Comparison of ENCODE assay signal across 2 cellular contexts in the genomic region with DNA sequence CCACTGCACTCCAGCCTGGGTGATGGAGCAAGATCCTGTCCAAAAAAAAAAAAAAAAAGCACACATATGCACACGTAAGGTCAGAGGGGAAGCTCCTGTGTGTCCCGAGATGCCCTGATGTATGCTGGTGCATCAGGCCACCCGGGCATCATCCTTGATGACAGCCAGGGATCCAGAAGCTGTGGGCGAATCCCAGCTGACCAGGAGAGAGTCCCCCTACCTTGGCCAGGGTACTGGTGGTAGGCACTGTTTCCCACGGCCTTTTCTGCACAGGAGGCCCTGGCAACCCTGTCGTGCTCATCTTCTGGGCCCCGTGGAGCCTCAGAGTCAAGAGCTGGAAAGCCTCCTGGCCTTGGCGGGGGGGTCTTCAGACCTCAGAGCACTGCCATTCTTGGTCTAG.
TF ChIP-seq lines count a peak whose summit lies in the region.

No MANE protein-coding gene starts in this region.

TF ChIP-seq in K562, 482 proteins besides CTCF, POLR2A, EP300 and RAD21 (continues in another document):
- TF ChIP-seq SNIP1 (IDR thresholded peaks at IDR 0.05; ENCODE audit: low read depth), result no peak
- no peak for TF ChIP-seq ELF2 (CRISPR knock-in tag; IDR thresholded peaks at IDR 0.05)
- no peak for TF ChIP-seq IFI16 (CRISPR knock-in tag; IDR thresholded peaks at IDR 0.05)
- TF ChIP-seq ZEB2 (IDR thresholded peaks at IDR 0.05), result no peak
- TF ChIP-seq POLR2G (IDR thresholded peaks at IDR 0.05; ENCODE audit: low read depth, low read length), result 0 out of 2 replicates have a peak, but pooled peaks have one; percentile 68
- TF ChIP-seq CREB1 (IDR thresholded peaks at IDR 0.05), result no peak
- no peak for TF ChIP-seq CREB1 (CRISPR knock-in tag; IDR thresholded peaks at IDR 0.05)
- no peak for TF ChIP-seq JUNB (CRISPR knock-in tag; conservative IDR thresholded peaks at IDR 0.05)
- TF ChIP-seq ZNF232 (CRISPR knock-in tag; IDR thresholded peaks at IDR 0.05), result no peak
- TF ChIP-seq CGGBP1 (CRISPR knock-in tag; IDR thresholded peaks at IDR 0.05), result no peak
- no peak for TF ChIP-seq ZZZ3 (IDR thresholded peaks at IDR 0.05)
- no peak for TF ChIP-seq FOXA1 (IDR thresholded peaks at IDR 0.05; ENCODE audit: borderline replicate concordance)
- TF ChIP-seq PRMT5 (CRISPR knock-in tag; IDR thresholded peaks at IDR 0.05), result no peak
- no peak for TF ChIP-seq FOXJ2 (tag; IDR thresholded peaks at IDR 0.05)
- TF ChIP-seq, protein P1, sequence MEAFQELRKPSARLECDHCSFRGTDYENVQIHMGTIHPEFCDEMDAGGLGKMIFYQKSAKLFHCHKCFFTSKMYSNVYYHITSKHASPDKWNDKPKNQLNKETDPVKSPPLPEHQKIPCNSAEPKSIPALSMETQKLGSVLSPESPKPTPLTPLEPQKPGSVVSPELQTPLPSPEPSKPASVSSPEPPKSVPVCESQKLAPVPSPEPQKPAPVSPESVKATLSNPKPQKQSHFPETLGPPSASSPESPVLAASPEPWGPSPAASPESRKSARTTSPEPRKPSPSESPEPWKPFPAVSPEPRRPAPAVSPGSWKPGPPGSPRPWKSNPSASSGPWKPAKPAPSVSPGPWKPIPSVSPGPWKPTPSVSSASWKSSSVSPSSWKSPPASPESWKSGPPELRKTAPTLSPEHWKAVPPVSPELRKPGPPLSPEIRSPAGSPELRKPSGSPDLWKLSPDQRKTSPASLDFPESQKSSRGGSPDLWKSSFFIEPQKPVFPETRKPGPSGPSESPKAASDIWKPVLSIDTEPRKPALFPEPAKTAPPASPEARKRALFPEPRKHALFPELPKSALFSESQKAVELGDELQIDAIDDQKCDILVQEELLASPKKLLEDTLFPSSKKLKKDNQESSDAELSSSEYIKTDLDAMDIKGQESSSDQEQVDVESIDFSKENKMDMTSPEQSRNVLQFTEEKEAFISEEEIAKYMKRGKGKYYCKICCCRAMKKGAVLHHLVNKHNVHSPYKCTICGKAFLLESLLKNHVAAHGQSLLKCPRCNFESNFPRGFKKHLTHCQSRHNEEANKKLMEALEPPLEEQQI (IDR thresholded peaks at IDR 0.05), result no peak
- no peak for TF ChIP-seq SMARCA4 (IDR thresholded peaks at IDR 0.05)
- TF ChIP-seq KLF16 (IDR thresholded peaks at IDR 0.05), result no peak
- TF ChIP-seq KAT8 (IDR thresholded peaks at IDR 0.05; ENCODE audit: low read depth), result no peak
- TF ChIP-seq ZBTB8A (IDR thresholded peaks at IDR 0.05; ENCODE audit: partially characterized antibody), result no peak
- no peak for TF ChIP-seq CHD1 (IDR thresholded peaks at IDR 0.05; ENCODE audit: low read length)
- no peak for TF ChIP-seq NCOA4 (IDR thresholded peaks at IDR 0.05; ENCODE audit: partially characterized antibody)
- TF ChIP-seq, protein P2, sequence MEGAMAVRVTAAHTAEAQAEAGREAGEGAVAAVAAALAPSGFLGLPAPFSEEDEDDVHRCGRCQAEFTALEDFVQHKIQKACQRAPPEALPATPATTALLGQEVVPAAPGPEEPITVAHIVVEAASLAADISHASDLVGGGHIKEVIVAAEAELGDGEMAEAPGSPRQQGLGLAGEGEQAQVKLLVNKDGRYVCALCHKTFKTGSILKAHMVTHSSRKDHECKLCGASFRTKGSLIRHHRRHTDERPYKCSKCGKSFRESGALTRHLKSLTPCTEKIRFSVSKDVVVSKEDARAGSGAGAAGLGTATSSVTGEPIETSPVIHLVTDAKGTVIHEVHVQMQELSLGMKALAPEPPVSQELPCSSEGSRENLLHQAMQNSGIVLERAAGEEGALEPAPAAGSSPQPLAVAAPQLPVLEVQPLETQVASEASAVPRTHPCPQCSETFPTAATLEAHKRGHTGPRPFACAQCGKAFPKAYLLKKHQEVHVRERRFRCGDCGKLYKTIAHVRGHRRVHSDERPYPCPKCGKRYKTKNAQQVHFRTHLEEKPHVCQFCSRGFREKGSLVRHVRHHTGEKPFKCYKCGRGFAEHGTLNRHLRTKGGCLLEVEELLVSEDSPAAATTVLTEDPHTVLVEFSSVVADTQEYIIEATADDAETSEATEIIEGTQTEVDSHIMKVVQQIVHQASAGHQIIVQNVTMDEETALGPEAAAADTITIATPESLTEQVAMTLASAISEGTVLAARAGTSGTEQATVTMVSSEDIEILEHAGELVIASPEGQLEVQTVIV (CRISPR knock-in tag; IDR thresholded peaks at IDR 0.05; ENCODE audit: borderline replicate concordance), result no peak
- TF ChIP-seq FOXM1 (IDR thresholded peaks at IDR 0.05; ENCODE audit: low read depth), result no peak
- no peak for TF ChIP-seq FOXM1 (CRISPR knock-in tag; IDR thresholded peaks at IDR 0.05; ENCODE audit: low read depth)
- TF ChIP-seq E2F3 (CRISPR knock-in tag; IDR thresholded peaks at IDR 0.05), result no peak
- no peak for TF ChIP-seq ZNF77 (CRISPR knock-in tag; IDR thresholded peaks at IDR 0.05)
- TF ChIP-seq CBFA2T3 (IDR thresholded peaks at IDR 0.05), result no peak
- TF ChIP-seq SRSF7 (optimal IDR thresholded peaks at IDR 0.05; ENCODE audit: low read depth, low read length), result no peak
- no peak for TF ChIP-seq TBL1XR1 (IDR thresholded peaks at IDR 0.05; ENCODE audit: low read length in 2 of 2)
- TF ChIP-seq, protein P3, sequence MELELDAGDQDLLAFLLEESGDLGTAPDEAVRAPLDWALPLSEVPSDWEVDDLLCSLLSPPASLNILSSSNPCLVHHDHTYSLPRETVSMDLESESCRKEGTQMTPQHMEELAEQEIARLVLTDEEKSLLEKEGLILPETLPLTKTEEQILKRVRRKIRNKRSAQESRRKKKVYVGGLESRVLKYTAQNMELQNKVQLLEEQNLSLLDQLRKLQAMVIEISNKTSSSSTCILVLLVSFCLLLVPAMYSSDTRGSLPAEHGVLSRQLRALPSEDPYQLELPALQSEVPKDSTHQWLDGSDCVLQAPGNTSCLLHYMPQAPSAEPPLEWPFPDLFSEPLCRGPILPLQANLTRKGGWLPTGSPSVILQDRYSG (tag; conservative IDR thresholded peaks at IDR 0.05; ENCODE audit: low read depth), result no peak

TF ChIP-seq in HepG2, 621 proteins besides CTCF, POLR2A, EP300 and RAD21 (continues in another document):
- TF ChIP-seq, protein P3 (CRISPR knock-in tag; IDR thresholded peaks at IDR 0.05), result no peak
- TF ChIP-seq HNRNPH1 (optimal IDR thresholded peaks at IDR 0.05; ENCODE audit: low read depth, low read length) (no peak), IRX3 (CRISPR knock-in tag; IDR thresholded peaks at IDR 0.05; ENCODE audit: borderline replicate concordance, low read depth) (no peak), ARID2 (CRISPR knock-in tag; IDR thresholded peaks at IDR 0.05; ENCODE audit: borderline replicate concordance) (no peak), CHCHD3 (CRISPR knock-in tag; IDR thresholded peaks at IDR 0.05) (no peak), ZBTB8A (CRISPR knock-in tag; IDR thresholded peaks at IDR 0.05; ENCODE audit: borderline replicate concordance, low read depth) (no peak), SETDB1 (CRISPR knock-in tag; IDR thresholded peaks at IDR 0.05; ENCODE audit: borderline replicate concordance) (no peak), YEATS4 (CRISPR knock-in tag; IDR thresholded peaks at IDR 0.05; ENCODE audit: borderline replicate concordance) (no peak), ONECUT2 (CRISPR knock-in tag; IDR thresholded peaks at IDR 0.05) (no peak), NFKB2 (CRISPR knock-in tag; IDR thresholded peaks at IDR 0.05; ENCODE audit: borderline replicate concordance) (peak; percentile 21; the same call in 1 of the 2 replicates), ELF1 (CRISPR knock-in tag; IDR thresholded peaks at IDR 0.05) (no peak), RBFOX2 (IDR thresholded peaks at IDR 0.05; ENCODE audit: low read depth, low read length) (no peak), ZNF704 (CRISPR knock-in tag; IDR thresholded peaks at IDR 0.05; ENCODE audit: borderline replicate concordance) (no peak), HNF4G (IDR thresholded peaks at IDR 0.05; ENCODE audit: borderline replicate concordance, low read depth, low read length) (no peak), HNF4G (CRISPR knock-in tag; IDR thresholded peaks at IDR 0.05; ENCODE audit: borderline replicate concordance, low read depth) (no peak), SNRNP70 (IDR thresholded peaks at IDR 0.05; ENCODE audit: low read depth, low read length) (no peak), ZBTB26 (CRISPR knock-in tag; IDR thresholded peaks at IDR 0.05; ENCODE audit: borderline replicate concordance) (no peak), GZF1 (CRISPR knock-in tag; IDR thresholded peaks at IDR 0.05) (no peak), ZFP36L2 (CRISPR knock-in tag; IDR thresholded peaks at IDR 0.05) (no peak), TMF1 (CRISPR knock-in tag; IDR thresholded peaks at IDR 0.05; ENCODE audit: low read depth) (no peak), CENPX (CRISPR knock-in tag; IDR thresholded peaks at IDR 0.05) (no peak), TGIF2 (CRISPR knock-in tag; IDR thresholded peaks at IDR 0.05) (no peak), RBM22 (optimal IDR thresholded peaks at IDR 0.05; ENCODE audit: low read length) (peak; percentile 86)
- TF ChIP-seq, protein P4, sequence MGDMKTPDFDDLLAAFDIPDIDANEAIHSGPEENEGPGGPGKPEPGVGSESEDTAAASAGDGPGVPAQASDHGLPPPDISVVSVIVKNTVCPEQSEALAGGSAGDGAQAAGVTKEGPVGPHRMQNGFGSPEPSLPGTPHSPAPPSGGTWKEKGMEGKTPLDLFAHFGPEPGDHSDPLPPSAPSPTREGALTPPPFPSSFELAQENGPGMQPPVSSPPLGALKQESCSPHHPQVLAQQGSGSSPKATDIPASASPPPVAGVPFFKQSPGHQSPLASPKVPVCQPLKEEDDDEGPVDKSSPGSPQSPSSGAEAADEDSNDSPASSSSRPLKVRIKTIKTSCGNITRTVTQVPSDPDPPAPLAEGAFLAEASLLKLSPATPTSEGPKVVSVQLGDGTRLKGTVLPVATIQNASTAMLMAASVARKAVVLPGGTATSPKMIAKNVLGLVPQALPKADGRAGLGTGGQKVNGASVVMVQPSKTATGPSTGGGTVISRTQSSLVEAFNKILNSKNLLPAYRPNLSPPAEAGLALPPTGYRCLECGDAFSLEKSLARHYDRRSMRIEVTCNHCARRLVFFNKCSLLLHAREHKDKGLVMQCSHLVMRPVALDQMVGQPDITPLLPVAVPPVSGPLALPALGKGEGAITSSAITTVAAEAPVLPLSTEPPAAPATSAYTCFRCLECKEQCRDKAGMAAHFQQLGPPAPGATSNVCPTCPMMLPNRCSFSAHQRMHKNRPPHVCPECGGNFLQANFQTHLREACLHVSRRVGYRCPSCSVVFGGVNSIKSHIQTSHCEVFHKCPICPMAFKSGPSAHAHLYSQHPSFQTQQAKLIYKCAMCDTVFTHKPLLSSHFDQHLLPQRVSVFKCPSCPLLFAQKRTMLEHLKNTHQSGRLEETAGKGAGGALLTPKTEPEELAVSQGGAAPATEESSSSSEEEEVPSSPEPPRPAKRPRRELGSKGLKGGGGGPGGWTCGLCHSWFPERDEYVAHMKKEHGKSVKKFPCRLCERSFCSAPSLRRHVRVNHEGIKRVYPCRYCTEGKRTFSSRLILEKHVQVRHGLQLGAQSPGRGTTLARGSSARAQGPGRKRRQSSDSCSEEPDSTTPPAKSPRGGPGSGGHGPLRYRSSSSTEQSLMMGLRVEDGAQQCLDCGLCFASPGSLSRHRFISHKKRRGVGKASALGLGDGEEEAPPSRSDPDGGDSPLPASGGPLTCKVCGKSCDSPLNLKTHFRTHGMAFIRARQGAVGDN (CRISPR knock-in tag; IDR thresholded peaks at IDR 0.05), result no peak; the same call in 1 of the 2 replicates
- TF ChIP-seq, protein P5, sequence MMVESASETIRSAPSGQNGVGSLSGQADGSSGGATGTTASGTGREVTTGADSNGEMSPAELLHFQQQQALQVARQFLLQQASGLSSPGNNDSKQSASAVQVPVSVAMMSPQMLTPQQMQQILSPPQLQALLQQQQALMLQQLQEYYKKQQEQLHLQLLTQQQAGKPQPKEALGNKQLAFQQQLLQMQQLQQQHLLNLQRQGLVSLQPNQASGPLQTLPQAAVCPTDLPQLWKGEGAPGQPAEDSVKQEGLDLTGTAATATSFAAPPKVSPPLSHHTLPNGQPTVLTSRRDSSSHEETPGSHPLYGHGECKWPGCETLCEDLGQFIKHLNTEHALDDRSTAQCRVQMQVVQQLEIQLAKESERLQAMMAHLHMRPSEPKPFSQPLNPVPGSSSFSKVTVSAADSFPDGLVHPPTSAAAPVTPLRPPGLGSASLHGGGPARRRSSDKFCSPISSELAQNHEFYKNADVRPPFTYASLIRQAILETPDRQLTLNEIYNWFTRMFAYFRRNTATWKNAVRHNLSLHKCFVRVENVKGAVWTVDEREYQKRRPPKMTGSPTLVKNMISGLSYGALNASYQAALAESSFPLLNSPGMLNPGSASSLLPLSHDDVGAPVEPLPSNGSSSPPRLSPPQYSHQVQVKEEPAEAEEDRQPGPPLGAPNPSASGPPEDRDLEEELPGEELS (CRISPR knock-in tag; IDR thresholded peaks at IDR 0.05), result no peak
- TF ChIP-seq, protein P6, sequence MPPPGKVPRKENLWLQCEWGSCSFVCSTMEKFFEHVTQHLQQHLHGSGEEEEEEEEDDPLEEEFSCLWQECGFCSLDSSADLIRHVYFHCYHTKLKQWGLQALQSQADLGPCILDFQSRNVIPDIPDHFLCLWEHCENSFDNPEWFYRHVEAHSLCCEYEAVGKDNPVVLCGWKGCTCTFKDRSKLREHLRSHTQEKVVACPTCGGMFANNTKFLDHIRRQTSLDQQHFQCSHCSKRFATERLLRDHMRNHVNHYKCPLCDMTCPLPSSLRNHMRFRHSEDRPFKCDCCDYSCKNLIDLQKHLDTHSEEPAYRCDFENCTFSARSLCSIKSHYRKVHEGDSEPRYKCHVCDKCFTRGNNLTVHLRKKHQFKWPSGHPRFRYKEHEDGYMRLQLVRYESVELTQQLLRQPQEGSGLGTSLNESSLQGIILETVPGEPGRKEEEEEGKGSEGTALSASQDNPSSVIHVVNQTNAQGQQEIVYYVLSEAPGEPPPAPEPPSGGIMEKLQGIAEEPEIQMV (CRISPR knock-in tag; IDR thresholded peaks at IDR 0.05; ENCODE audit: low read depth), result no peak
